ENCODE assay signal across 8 cellular contexts in the genomic region with DNA sequence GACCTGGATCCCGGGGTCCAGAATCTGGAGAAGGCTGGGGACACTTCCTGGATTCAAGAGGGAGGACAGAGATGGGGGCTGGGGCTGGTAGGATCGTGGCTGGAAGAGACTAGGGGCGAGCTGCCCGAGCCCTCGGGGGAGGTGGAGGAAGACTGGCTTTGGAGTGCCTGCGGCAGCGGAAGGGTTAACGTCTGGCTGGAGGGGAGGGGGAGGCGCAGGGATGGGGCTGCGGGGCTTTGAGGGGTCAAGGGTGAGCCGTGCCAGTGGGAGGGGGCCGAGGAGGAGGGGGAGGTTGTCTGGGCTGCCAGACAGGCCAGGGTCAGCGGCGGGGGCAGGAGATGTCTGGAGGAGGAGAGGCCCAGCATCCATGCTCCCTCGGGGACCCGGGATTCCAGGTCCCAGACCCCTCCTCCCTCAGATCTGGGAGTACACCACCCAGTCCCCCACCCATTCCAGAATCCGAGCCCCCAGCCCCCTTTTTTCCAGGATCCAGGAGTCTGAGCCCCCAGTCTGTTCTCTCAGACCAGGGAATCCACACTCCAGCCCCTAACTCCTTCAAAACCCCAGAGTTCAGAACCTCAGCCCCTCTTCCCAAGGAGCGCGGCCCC. TPM values are rescaled to one million over a fixed set of nuclear protein-coding genes. Genes with fewer than 3 reads are reported as not detected.
DNase-seq lines count a peak whose midpoint lies in the region; ATAC-seq and TF ChIP-seq lines count a peak whose summit lies in the region.

No MANE protein-coding gene starts in this region.

- peaks cover 7 to 9% of the 10 kb centered on the region in 2 donors for H3K4me1 Mint-ChIP-seq in effector memory CD8-positive, alpha-beta T cell (ENCODE audit: low read depth in 2 of 2)

- peaks cover 2 to 3% of the 10 kb centered on the region in 2 donors for H3K9me3 Mint-ChIP-seq in effector memory CD8-positive, alpha-beta T cell

- DNase-seq in DMS79 treated with DMSO at 0.1 percent for 48 hours (lab: John Stamatoyannopoulos, UW) = peak; percentile 10
- no peak for DNase-seq in DMS79 (lab: John Stamatoyannopoulos, UW)
- no peak for DNase-seq in RWPE2 (ENCODE audit: low spot score)
- DNase-seq in effector memory CD8-positive, alpha-beta T cell = no peak
- DNase-seq in mucosa of descending colon = peak in 1 of 3 donors; percentile 61
- DNase-seq in uterus = peak; percentile 65 to 74
- no peak for DNase-seq in NCI-H2029 treated with DMSO at 0.1 percent for 48 hours (lab: John Stamatoyannopoulos, UW)

- peaks cover 14% of the 10 kb centered on the region for H3K36me3 Mint-ChIP-seq in effector memory CD8-positive, alpha-beta T cell (ENCODE audit: insufficient read depth)

- H3K4me3 Mint-ChIP-seq in effector memory CD8-positive, alpha-beta T cell = peak overlapping the region; percentile 69 to 88

- peaks cover 13% of the 10 kb centered on the region for H3K36me3 ChIP-seq in RWPE2 (ENCODE audit: low read depth)
- no peaks in the 10 kb centered on the region for H3K36me3 ChIP-seq in mucosa of descending colon (ENCODE audit: low read depth)
- H3K36me3 ChIP-seq in uterus = no peaks in the 10 kb centered on the region

- no peak for TF ChIP-seq POLR2A in uterus (IDR thresholded peaks at IDR 0.05)

- H3K4me1 ChIP-seq in RWPE2 (ENCODE audit: insufficient read depth, poor library complexity, severe bottlenecking) = no peaks in the 10 kb centered on the region
- H3K4me1 ChIP-seq in mucosa of descending colon (ENCODE audit: low read depth) = no peaks in the 10 kb centered on the region
- H3K4me1 ChIP-seq in uterus = peaks cover 0 to 24% of the 10 kb centered on the region in 2 donors

- no peaks in the 10 kb centered on the region for H3K27me3 ChIP-seq in RWPE2 (ENCODE audit: insufficient read depth, poor library complexity, severe bottlenecking)
- no peaks in the 10 kb centered on the region for H3K27me3 ChIP-seq in uterus

- ATAC-seq in RWPE2 (ENCODE audit: low read depth) (peak; percentile 4; the same call in 1 of the 3 replicates), mucosa of descending colon (no peak), HG03442 (IDR thresholded peaks at IDR 0.05; ENCODE audit: unreplicated experiment) (no peak)
- ATAC-seq in effector memory CD8-positive, alpha-beta T cell (replicated peaks) = no peak

- H3K27ac ChIP-seq in RWPE2 (ENCODE audit: poor library complexity, severe bottlenecking) (peak overlapping the region; percentile 95), uterus (peak overlapping the region; percentile 100)

- TF ChIP-seq CTCF in RWPE2 (IDR thresholded peaks at IDR 0.05; ENCODE audit: poor library complexity, severe bottlenecking) = no peak
- TF ChIP-seq CTCF in mucosa of descending colon (IDR thresholded peaks at IDR 0.05) = no peak
- TF ChIP-seq CTCF in uterus (IDR thresholded peaks at IDR 0.05) = no peak

- H3K9me3 ChIP-seq in RWPE2 (ENCODE audit: severe bottlenecking) (peaks cover 3% of the 10 kb centered on the region), mucosa of descending colon (no peaks in the 10 kb centered on the region), uterus (no peaks in the 10 kb centered on the region)

- H3K27ac Mint-ChIP-seq in effector memory CD8-positive, alpha-beta T cell = peak overlapping the region; percentile 17 to 88

- H3K4me3 ChIP-seq in RWPE2 (ENCODE audit: severe bottlenecking) (peak overlapping the region; percentile 46), mucosa of descending colon (peak overlapping the region; percentile 30), uterus (peak overlapping the region; percentile 95 to 99)

- peaks cover 56 to 59% of the 10 kb centered on the region in 2 donors for H3K27me3 Mint-ChIP-seq in effector memory CD8-positive, alpha-beta T cell

- intact Hi-C loops in mucosa of descending colon (cut with DNase I, micrococcal nuclease) (no loop called here), uterus (cut with DNase I; ENCODE audit: low total_unique reads) (no loop called here)

RNA-seq across cellular contexts. Expression of a gene that starts 3.3 kb away (rescaled TPM):
- total RNA-seq in mucosa of descending colon = 10 to 100 TPM in 1 of 3 donors, 1 to 10 TPM in 2; 2.9 to 35.5 (median 4.1) TPM
- 100 to 1,000 TPM in 1 of 4 donors, 10 to 100 TPM in 2, 1 to 10 TPM in 1; 9.7 to 112 (median 22.5) TPM for total RNA-seq in uterus

RNA-seq across cellular contexts. Expression of a gene that starts 33.9 kb away (rescaled TPM):
- total RNA-seq in mucosa of descending colon (under 1 TPM in 2 of 3 donors, not detected in 1; 0.14 to 0.51 TPM), uterus (1 to 10 TPM in 1 of 4 donors, under 1 TPM in 3; 0.29 to 2.0 (median 0.70) TPM)

RNA-seq across cellular contexts. Expression of a gene that starts 43.2 kb away (rescaled TPM):
- total RNA-seq in mucosa of descending colon (1 to 10 TPM in 2 of 3 donors, not detected in 1; 3.5 to 7.9 TPM), uterus (1 to 10 TPM in 2 of 4 donors, under 1 TPM in 1, not detected in 1; 0.69 to 3.5 (median 1.0) TPM)

RNA-seq across cellular contexts. Expression of a gene that starts 59.7 kb away (rescaled TPM):
- total RNA-seq in mucosa of descending colon (under 1 TPM in 2 of 3 donors, not detected in 1; 0.32 to 0.84 TPM), uterus (1 to 10 TPM in 1 of 4 donors, under 1 TPM in 2, not detected in 1; 0.41 to 6.8 (median 0.85) TPM)

Comparison
In these comparisons a context has a peak if more than half of its experiments do, and no peak if none do; other contexts are left out.
1. DNase-seq: peak in DMS79 treated with DMSO at 0.1 percent for 48 hours (single experiment) and uterus (2 of 2); none in DMS79 (single experiment), RWPE2 (single experiment), effector memory CD8-positive, alpha-beta T cell (0 of 3) and NCI-H2029 treated with DMSO at 0.1 percent for 48 hours (single experiment).
2. H3K4me3 ChIP-seq: peak in every context shown above with its lines; median percentile 97 in uterus; 46 in RWPE2; 30 in mucosa of descending colon.